Comparison of ENCODE assay signal across 19 cellular contexts in the genomic region with DNA sequence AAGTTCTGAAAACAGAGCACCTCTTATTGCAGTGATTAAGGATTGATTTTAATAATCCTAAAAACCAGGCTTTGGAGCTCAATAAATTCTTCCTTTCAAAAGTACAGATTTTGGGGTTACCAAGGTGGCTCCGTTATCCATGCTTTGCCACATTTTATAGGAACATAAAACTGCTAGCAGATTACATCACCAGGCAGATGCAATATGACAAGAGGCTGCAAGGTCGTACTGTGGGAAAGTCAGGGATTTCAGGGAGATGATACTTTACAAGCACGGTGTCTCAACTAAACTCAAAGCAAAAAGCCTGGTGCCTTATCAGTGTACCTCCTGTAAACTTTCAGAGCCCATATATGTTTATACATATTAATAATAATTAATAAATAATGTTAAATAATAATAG. TPM values are rescaled to one million over a fixed set of nuclear protein-coding genes. Genes with fewer than 3 reads are reported as not detected.
"Had no signal": no experiment of that assay in that cellular context is flagged by ENCODE, and none has a peak within 500 bp of the region (broad histone marks: within the 10 kb centered on the region; RNA-seq: fewer than 3 reads in every experiment).

No MANE protein-coding gene starts in this region.

- H3K27ac ChIP-seq: brain microvascular endothelial cell, colonic mucosa, epithelial cell of prostate, heart right ventricle, neural progenitor cell, right atrium auricular region, upper lobe of left lung had no signal

- H3K4me2 ChIP-seq: neural progenitor cell had no signal

- H3K4me3 Mint-ChIP-seq: activated B cell treated with CpG ODN at 0.5 μM for 24 hours; activated CD4-positive, alpha-beta memory T cell treated with anti-CD3 and anti-CD28 coated beads for 36 hours; activated CD8-positive, alpha-beta memory T cell treated with anti-CD3 and anti-CD28 coated beads, Interleukin-2, amount 10 ng/mL, durations not matched to agents 7 days and 5 days; activated naive CD8-positive, alpha-beta T cell; endodermal cell; naive thymus-derived CD4-positive, alpha-beta T cell; neural progenitor cell; stimulated activated naive CD8-positive, alpha-beta T cell treated with anti-CD3 and anti-CD28 coated beads, Interleukin-15, Interleukin-2, amounts not matched to agents 100 ng/mL and 50 ng/mL, for 24 hours had no signal

- H3K4me1 Mint-ChIP-seq: activated B cell treated with CpG ODN at 0.5 μM for 24 hours; activated CD8-positive, alpha-beta memory T cell treated with anti-CD3 and anti-CD28 coated beads, Interleukin-2, amount 10 ng/mL, durations not matched to agents 7 days and 5 days; endodermal cell; naive thymus-derived CD4-positive, alpha-beta T cell had no signal

- H3K36me3 ChIP-seq: colonic mucosa, heart right ventricle, neural progenitor cell, right atrium auricular region, upper lobe of left lung had no signal

- H3K27me3 ChIP-seq: brain microvascular endothelial cell, colonic mucosa, heart right ventricle, neural progenitor cell, right atrium auricular region, upper lobe of left lung had no signal

- ATAC-seq: activated CD8-positive, alpha-beta memory T cell treated with anti-CD3 and anti-CD28 coated beads, Interleukin-2, amount 10 ng/mL, durations not matched to agents 7 days and 5 days; heart right ventricle; naive thymus-derived CD4-positive, alpha-beta T cell had no signal

- H3K36me3 Mint-ChIP-seq: activated CD4-positive, alpha-beta memory T cell treated with anti-CD3 and anti-CD28 coated beads for 36 hours; activated CD8-positive, alpha-beta memory T cell treated with anti-CD3 and anti-CD28 coated beads, Interleukin-2, amount 10 ng/mL, durations not matched to agents 7 days and 5 days; activated naive CD8-positive, alpha-beta T cell; naive thymus-derived CD4-positive, alpha-beta T cell; neural progenitor cell had no signal

- H3K9ac ChIP-seq: neural progenitor cell had no signal

- H3K27ac Mint-ChIP-seq: activated B cell treated with CpG ODN at 0.5 μM for 24 hours; activated CD4-positive, alpha-beta memory T cell treated with anti-CD3 and anti-CD28 coated beads for 36 hours; activated CD8-positive, alpha-beta memory T cell treated with anti-CD3 and anti-CD28 coated beads, Interleukin-2, amount 10 ng/mL, durations not matched to agents 7 days and 5 days; activated naive CD8-positive, alpha-beta T cell; endodermal cell; naive thymus-derived CD4-positive, alpha-beta T cell; neural progenitor cell; progenitor cell of endocrine pancreas; stimulated activated naive CD8-positive, alpha-beta T cell treated with anti-CD3 and anti-CD28 coated beads, Interleukin-15, Interleukin-2, amounts not matched to agents 100 ng/mL and 50 ng/mL, for 24 hours had no signal

- H3K9me3 ChIP-seq: colonic mucosa, heart right ventricle, right atrium auricular region, upper lobe of left lung had no signal

- H3K4me1 ChIP-seq: colonic mucosa had no signal

- H3K4me3 ChIP-seq: colonic mucosa, heart right ventricle, neural progenitor cell, right atrium auricular region, upper lobe of left lung had no signal

- FAIRE-seq: frontal cortex had no signal

- H3K27me3 Mint-ChIP-seq: activated B cell treated with CpG ODN at 0.5 μM for 24 hours; activated CD4-positive, alpha-beta memory T cell treated with anti-CD3 and anti-CD28 coated beads for 36 hours; activated CD8-positive, alpha-beta memory T cell treated with anti-CD3 and anti-CD28 coated beads, Interleukin-2, amount 10 ng/mL, durations not matched to agents 7 days and 5 days; activated naive CD8-positive, alpha-beta T cell; progenitor cell of endocrine pancreas; stimulated activated naive CD8-positive, alpha-beta T cell treated with anti-CD3 and anti-CD28 coated beads, Interleukin-15, Interleukin-2, amounts not matched to agents 100 ng/mL and 50 ng/mL, for 24 hours had no signal

- H3K9me3 Mint-ChIP-seq: activated B cell treated with CpG ODN at 0.5 μM for 24 hours; activated CD4-positive, alpha-beta memory T cell treated with anti-CD3 and anti-CD28 coated beads for 36 hours; endodermal cell; neural progenitor cell; stimulated activated naive CD8-positive, alpha-beta T cell treated with anti-CD3 and anti-CD28 coated beads, Interleukin-15, Interleukin-2, amounts not matched to agents 100 ng/mL and 50 ng/mL, for 24 hours had no signal

- DNase-seq: activated B cell treated with CpG ODN at 0.5 μM for 24 hours; activated CD4-positive, alpha-beta memory T cell treated with anti-CD3 and anti-CD28 coated beads for 36 hours; activated CD4-positive, alpha-beta T cell treated with anti-CD3 and anti-CD28 coated beads for 4 hours; activated CD8-positive, alpha-beta memory T cell treated with anti-CD3 and anti-CD28 coated beads, Interleukin-2, amount 10 ng/mL, durations not matched to agents 7 days and 5 days; brain microvascular endothelial cell; central memory CD4-positive, alpha-beta T cell; colonic mucosa; endodermal cell; heart right ventricle; mesendoderm; naive thymus-derived CD4-positive, alpha-beta T cell; upper lobe of left lung had no signal

RNA-seq across cellular contexts. Expression of a gene that starts 28.6 kb away (rescaled TPM):
- total RNA-seq: activated B cell treated with CpG ODN at 0.5 μM for 24 hours; activated CD4-positive, alpha-beta memory T cell treated with anti-CD3 and anti-CD28 coated beads for 36 hours; activated CD8-positive, alpha-beta memory T cell treated with anti-CD3 and anti-CD28 coated beads, Interleukin-2, amount 10 ng/mL, durations not matched to agents 7 days and 5 days; naive thymus-derived CD4-positive, alpha-beta T cell had no signal
- polyA plus RNA-seq: naive thymus-derived CD4-positive, alpha-beta T cell had no signal
